Comparison of ENCODE assay signal across 23 cellular contexts in genomic region chr6:49923826-49924225, GRCh38.
A peak's percentile ranks its signal among the peaks of the same experiment; 100 is the strongest.
DNase-seq lines count a peak whose midpoint lies in the region; ATAC-seq and TF ChIP-seq lines count a peak whose summit lies in the region.
"Had no signal": no experiment of that assay in that cellular context is flagged by ENCODE, and none has a peak within 500 bp of the region (broad histone marks: within the 10 kb centered on the region; RNA-seq: fewer than 3 reads in every experiment).

No MANE protein-coding gene starts in this region.

- peak; percentile 7 for DNase-seq in DMS 273 (lab: John Stamatoyannopoulos, UW; ENCODE audit: unreplicated experiment)
- DNase-seq in DMS 273 treated with DMSO at 0.1 percent for 48 hours (lab: John Stamatoyannopoulos, UW), result no peak
- peak; percentile 14 for DNase-seq in NCI-H510A treated with DMSO at 0.1 percent for 48 hours (lab: John Stamatoyannopoulos, UW)
- peak; percentile 65 for DNase-seq in iPS DF 19.7 (ENCODE audit: low read depth, low spot score)
- DNase-seq in cortex of kidney (lab: John Stamatoyannopoulos, UW), result no peak
- DNase-seq in effector memory CD4-positive, alpha-beta T cell, result no peak
- DNase-seq: activated CD4-positive, alpha-beta T cell treated with anti-CD3 and anti-CD28 coated beads, Interleukin-2, amount 50 U/mL, for 48 hours; activated naive CD8-positive, alpha-beta T cell treated with anti-CD3 and anti-CD28 coated beads for 36 hours; activated T-cell treated with anti-CD3 and anti-CD28 coated beads, Interleukin-2, amount 50 U/mL, for 24 hours; C1 segment of cervical spinal cord; DMS79; islet precursor cell; mesenchymal stem cell; NCI-H446 treated with DMSO at 0.1 percent for 48 hours; nephron progenitor cell; stimulated activated CD4-positive, alpha-beta T cell treated with anti-CD3 and anti-CD28 coated beads, Interleukin-15, amount 100 ng/mL, for 24 hours; stimulated activated naive CD8-positive, alpha-beta T cell treated with anti-CD3 and anti-CD28 coated beads, Interleukin-15, amount 100 ng/mL, for 72 hours; upper lobe of left lung had no signal

- no peaks in the 10 kb centered on the region for H3K9me3 ChIP-seq in effector memory CD4-positive, alpha-beta T cell (ENCODE audit: control insufficient read depth, low read length)
- H3K9me3 ChIP-seq: HAP-1, upper lobe of left lung had no signal

- no peak overlapping the region for H3K4me3 ChIP-seq in effector memory CD4-positive, alpha-beta T cell (ENCODE audit: insufficient read depth, low read depth, low read length, poor library complexity, severe bottlenecking)
- H3K4me3 ChIP-seq: coronary artery, HAP-1, upper lobe of left lung had no signal

- ATAC-seq in GM21528 (IDR thresholded peaks at IDR 0.05; ENCODE audit: low FRiP score, unreplicated experiment), result no peak
- ATAC-seq: stimulated activated naive CD8-positive, alpha-beta T cell treated with anti-CD3 and anti-CD28 coated beads, Interleukin-15, amount 100 ng/mL, for 72 hours had no signal

- H3K27ac ChIP-seq in effector memory CD4-positive, alpha-beta T cell (ENCODE audit: insufficient read depth, low read length, poor library complexity, severe bottlenecking), result no peak overlapping the region
- H3K27ac ChIP-seq: 22Rv1, coronary artery, upper lobe of left lung had no signal

- H3K4me1 ChIP-seq in effector memory CD4-positive, alpha-beta T cell (ENCODE audit: control insufficient read depth, insufficient read depth, low read length, poor library complexity, severe bottlenecking), result no peaks in the 10 kb centered on the region
- H3K4me1 ChIP-seq: HAP-1, upper lobe of left lung had no signal

- H3K27me3 ChIP-seq in effector memory CD4-positive, alpha-beta T cell (replicated peaks; ENCODE audit: control insufficient read depth, insufficient read depth, low read length, poor library complexity, severe bottlenecking), result no peaks in the 10 kb centered on the region
- H3K27me3 ChIP-seq: upper lobe of left lung had no signal

- peak; percentile 34; the same call in 2 of the 3 replicates for TF ChIP-seq CTCF in GM12872 (IDR thresholded peaks at IDR 0.05; ENCODE audit: insufficient read depth, low read depth, low read length)

- no peaks in the 10 kb centered on the region for H3K36me3 ChIP-seq in effector memory CD4-positive, alpha-beta T cell (ENCODE audit: control insufficient read depth, insufficient read depth, low read length)
- H3K36me3 ChIP-seq: HAP-1, upper lobe of left lung had no signal

Comparison
In these comparisons a context has a peak if more than half of its experiments do, and no peak if none do; other contexts are left out.
1. DNase-seq: peak in DMS 273 (single experiment), NCI-H510A treated with DMSO at 0.1 percent for 48 hours (single experiment) and iPS DF 19.7 (single experiment); none in DMS 273 treated with DMSO at 0.1 percent for 48 hours (single experiment), cortex of kidney (single experiment) and effector memory CD4-positive, alpha-beta T cell (0 of 3).